In genomic region chrX:16946361-16946964, GRCh38 we compare ENCODE assay signal across 8 cellular contexts.
DNase-seq lines count a peak whose midpoint lies in the region; ATAC-seq lines count a peak whose summit lies in the region.

REPS2 (plus strand) TSS chrX:16946658; CDS start chrX:16946862, 204 bp downstream.

- peaks cover 51% of the 10 kb centered on the region for H3K27me3 ChIP-seq in BLaER1

- no peaks in the 10 kb centered on the region for H3K36me3 ChIP-seq in BLaER1

- ATAC-seq in GM19395 (IDR thresholded peaks at IDR 0.05; ENCODE audit: unreplicated experiment), result peak; percentile 94
- ATAC-seq in HG03460 (IDR thresholded peaks at IDR 0.05; ENCODE audit: unreplicated experiment), result peak; percentile 95

- no peak within 1 kb of the TSS for H3K27ac ChIP-seq in BLaER1

- peak within 1 kb of the TSS; percentile 74 for H3K4me3 ChIP-seq in BLaER1

- DNase-seq in NCI-H82 treated with DMSO at 0.1 percent for 48 hours (lab: John Stamatoyannopoulos, UW; ENCODE audit: unreplicated experiment) (peak; percentile 36), medulla oblongata (ENCODE audit: extremely low spot score) (peak; percentile 78)
- peak; percentile 82 for DNase-seq in activated CD8-positive, alpha-beta memory T cell treated with anti-CD3 and anti-CD28 coated beads for 24 hours
- DNase-seq in effector CD8-positive, alpha-beta T cell (lab: John Stamatoyannopoulos, UW), result peak; percentile 70
- DNase-seq in stimulated activated CD4-positive, alpha-beta T cell treated with anti-CD3 and anti-CD28 coated beads, TNF-alpha, amount 100 ng/mL, for 4 hours (ENCODE audit: low read depth in 3 of 3), result peak; percentile 60 to 70 (median 62)

- peak within 1 kb of the TSS; percentile 65; the same call in 1 of the 2 replicates for H3K9ac ChIP-seq in BLaER1

- H3K9me3 ChIP-seq in BLaER1, result peaks cover 10% of the 10 kb centered on the region; the same call in 1 of the 2 replicates

- no peaks in the 10 kb centered on the region for H4K20me1 ChIP-seq in BLaER1

- H3K4me2 ChIP-seq in BLaER1, result peak within 1 kb of the TSS; percentile 89

- peaks cover 8% of the 10 kb centered on the region for H3K4me1 ChIP-seq in BLaER1
